Comparison of ENCODE assay signal across 8 cellular contexts in genomic region chr3:159884661-159885402, GRCh38. TPM values are rescaled to one million over a fixed set of nuclear protein-coding genes. Genes with fewer than 3 reads are reported as not detected.
DNase-seq lines count a peak whose midpoint lies in the region; ATAC-seq and TF ChIP-seq lines count a peak whose summit lies in the region.

No MANE protein-coding gene starts in this region.

- ATAC-seq in CD4-positive, CD25-positive, alpha-beta regulatory T cell (ENCODE audit: low read depth in 2 of 2): no peak
- peak; percentile 55 for ATAC-seq in GM18907 (IDR thresholded peaks at IDR 0.05; ENCODE audit: unreplicated experiment)
- no peak for ATAC-seq in CD8-positive, alpha-beta T cell

- no peaks in the 10 kb centered on the region for H3K36me3 ChIP-seq in CD4-positive, CD25-positive, alpha-beta regulatory T cell (ENCODE audit: control insufficient read depth, insufficient read depth, low read length)
- no peaks in the 10 kb centered on the region for H3K36me3 ChIP-seq in suprapubic skin
- H3K36me3 ChIP-seq in CD8-positive, alpha-beta T cell (ENCODE audit: insufficient read depth, low read length): no peaks in the 10 kb centered on the region

- no peaks in the 10 kb centered on the region for H3K9me3 ChIP-seq in CD4-positive, CD25-positive, alpha-beta regulatory T cell (ENCODE audit: control insufficient read depth in 2 of 2, low read length in 2 of 2)
- H3K9me3 ChIP-seq in suprapubic skin: no peaks in the 10 kb centered on the region
- H3K9me3 ChIP-seq in CD8-positive, alpha-beta T cell (ENCODE audit: low read length): no peaks in the 10 kb centered on the region

- no peak overlapping the region for H3K27ac Mint-ChIP-seq in CD4-positive, CD25-positive, alpha-beta regulatory T cell
- H3K27ac Mint-ChIP-seq in activated CD4-positive, alpha-beta memory T cell treated with anti-CD3 and anti-CD28 coated beads for 36 hours: no peak overlapping the region
- H3K27ac Mint-ChIP-seq in CD8-positive, alpha-beta T cell: no peak overlapping the region

- CTCF ChIA-PET in activated CD4-positive, alpha-beta memory T cell treated with anti-CD3 and anti-CD28 coated beads for 36 hours (lab: Charles Lee): interaction anchor here (0.7 to 5.6 kb wide), 30 partner anchors 12 to 1057 kb away, joined by 3 to 139 read pairs (median 4); partner anchors contain the start of genes C3orf80 and IL12A
- CTCF ChIA-PET in CD8-positive, alpha-beta T cell (lab: Charles Lee): interaction anchor here (1.2 to 1.9 kb wide), 6 partner anchors 10 to 529 kb away, joined by 3 to 8 read pairs (median 4); no protein-coding TSS in a partner anchor

- H3K4me1 ChIP-seq in CD4-positive, CD25-positive, alpha-beta regulatory T cell (ENCODE audit: control insufficient read depth, insufficient read depth, low read length, poor library complexity, severe bottlenecking): no peaks in the 10 kb centered on the region
- peaks cover 14% of the 10 kb centered on the region for H3K4me1 ChIP-seq in suprapubic skin
- no peaks in the 10 kb centered on the region for H3K4me1 ChIP-seq in CD8-positive, alpha-beta T cell (ENCODE audit: insufficient read depth, low read length)

- H3K9me3 Mint-ChIP-seq in CD4-positive, CD25-positive, alpha-beta regulatory T cell: peaks cover 0 to 3% (median 0%) of the 10 kb centered on the region in 7 donors
- no peaks in the 10 kb centered on the region for H3K9me3 Mint-ChIP-seq in activated CD4-positive, alpha-beta memory T cell treated with anti-CD3 and anti-CD28 coated beads for 36 hours
- no peaks in the 10 kb centered on the region for H3K9me3 Mint-ChIP-seq in CD8-positive, alpha-beta T cell

- H3K27ac ChIP-seq in CD4-positive, CD25-positive, alpha-beta regulatory T cell (ENCODE audit: insufficient read depth, low read length, poor library complexity, severe bottlenecking): no peak overlapping the region
- no peak overlapping the region for H3K27ac ChIP-seq in suprapubic skin
- no peak overlapping the region for H3K27ac ChIP-seq in CD8-positive, alpha-beta T cell (ENCODE audit: low read depth, low read length)

- peaks cover 4% of the 10 kb centered on the region for H3K27me3 ChIP-seq in CD4-positive, CD25-positive, alpha-beta regulatory T cell (ENCODE audit: control insufficient read depth, insufficient read depth, low read length)
- no peaks in the 10 kb centered on the region for H3K27me3 ChIP-seq in suprapubic skin
- H3K27me3 ChIP-seq in CD8-positive, alpha-beta T cell (ENCODE audit: insufficient read depth, low read length): no peaks in the 10 kb centered on the region

- no peak overlapping the region for H3K4me3 ChIP-seq in CD4-positive, CD25-positive, alpha-beta regulatory T cell (ENCODE audit: low read depth, low read length)
- H3K4me3 ChIP-seq in WI38 (ENCODE audit: low read depth, low read length) (no peak overlapping the region), suprapubic skin (no peak overlapping the region)
- H3K4me3 ChIP-seq in CD8-positive, alpha-beta T cell (ENCODE audit: low read depth, low read length): no peak overlapping the region

- WGBS in suprapubic skin: 65% methylated on average over 3 of the region's 3 CpGs

- DNase-seq in CD4-positive, CD25-positive, alpha-beta regulatory T cell: peak in 2 of 3 donors; percentile 8 to 48
- DNase-seq in LoVo (ENCODE audit: low spot score) (peak; percentile 36), iPS-NIHi11 (ENCODE audit: low spot score) (peak; percentile 39), suprapubic skin (ENCODE audit: low spot score in 2 of 2) (no peak)
- no peak for DNase-seq in activated CD4-positive, alpha-beta memory T cell treated with anti-CD3 and anti-CD28 coated beads for 36 hours
- no peak for DNase-seq in CD8-positive, alpha-beta T cell

- H3K36me3 Mint-ChIP-seq in CD4-positive, CD25-positive, alpha-beta regulatory T cell: no peaks in the 10 kb centered on the region
- H3K36me3 Mint-ChIP-seq in activated CD4-positive, alpha-beta memory T cell treated with anti-CD3 and anti-CD28 coated beads for 36 hours: no peaks in the 10 kb centered on the region
- no peaks in the 10 kb centered on the region for H3K36me3 Mint-ChIP-seq in CD8-positive, alpha-beta T cell

- POLR2A ChIA-PET in activated CD4-positive, alpha-beta memory T cell treated with anti-CD3 and anti-CD28 coated beads for 36 hours (lab: Charles Lee): no interaction called here
- POLR2A ChIA-PET in CD8-positive, alpha-beta T cell (lab: Charles Lee): interaction anchor here (0.5 kb wide), 1 partner anchor 614 kb away, joined by 3 read pairs; no protein-coding TSS in a partner anchor

- H3K27me3 Mint-ChIP-seq in CD4-positive, CD25-positive, alpha-beta regulatory T cell: peaks cover 9% of the 10 kb centered on the region
- peaks cover 13% of the 10 kb centered on the region for H3K27me3 Mint-ChIP-seq in activated CD4-positive, alpha-beta memory T cell treated with anti-CD3 and anti-CD28 coated beads for 36 hours
- peaks cover 3% of the 10 kb centered on the region for H3K27me3 Mint-ChIP-seq in CD8-positive, alpha-beta T cell (ENCODE audit: low read depth)

- H3K4me3 Mint-ChIP-seq in CD4-positive, CD25-positive, alpha-beta regulatory T cell: no peak overlapping the region
- no peak overlapping the region for H3K4me3 Mint-ChIP-seq in activated CD4-positive, alpha-beta memory T cell treated with anti-CD3 and anti-CD28 coated beads for 36 hours
- no peak overlapping the region for H3K4me3 Mint-ChIP-seq in CD8-positive, alpha-beta T cell

- no peak for TF ChIP-seq POLR2A in suprapubic skin (IDR thresholded peaks at IDR 0.05)

- no peak for TF ChIP-seq EP300 in suprapubic skin (IDR thresholded peaks at IDR 0.05)

- H3K4me1 Mint-ChIP-seq in CD4-positive, CD25-positive, alpha-beta regulatory T cell: peaks cover 0 to 1% (median 0%) of the 10 kb centered on the region in 4 donors
- H3K4me1 Mint-ChIP-seq in activated CD4-positive, alpha-beta memory T cell treated with anti-CD3 and anti-CD28 coated beads for 36 hours (ENCODE audit: low read depth): no peaks in the 10 kb centered on the region
- H3K4me1 Mint-ChIP-seq in CD8-positive, alpha-beta T cell (ENCODE audit: low read depth): no peaks in the 10 kb centered on the region

- intact Hi-C loops in activated CD4-positive, alpha-beta memory T cell treated with anti-CD3 and anti-CD28 coated beads for 36 hours (cut with micrococcal nuclease): loop anchor here (1.0 to 10.0 kb wide), 2 partner anchors 121 to 460 kb away; no protein-coding TSS in a partner anchor
- intact Hi-C loops in CD8-positive, alpha-beta T cell (cut with DNase I, micrococcal nuclease): loop anchor here (1.0 to 10.0 kb wide), 6 partner anchors 120 to 1060 kb away; no protein-coding TSS in a partner anchor

- TF ChIP-seq CTCF in WI38 (IDR thresholded peaks at IDR 0.05; ENCODE audit: low read depth, low read length) (0 out of 2 replicates have a peak, but pooled peaks have one; percentile 2), suprapubic skin (IDR thresholded peaks at IDR 0.05) (peak; percentile 17 to 30)
- TF ChIP-seq CTCF in CD8-positive, alpha-beta T cell (IDR thresholded peaks at IDR 0.05): no peak

RNA-seq across cellular contexts. Expression of gene SCHIP1, which starts 45.2 kb away (rescaled TPM):
- total RNA-seq in CD4-positive, CD25-positive, alpha-beta regulatory T cell: not detected
- not detected for polyA plus RNA-seq in CD4-positive, CD25-positive, alpha-beta regulatory T cell
- 1 to 10 TPM in 1 of 4 donors, under 1 TPM in 2, not detected in 1; 0.39 to 6.0 (median 0.57) TPM for total RNA-seq in suprapubic skin
- total RNA-seq in activated CD4-positive, alpha-beta memory T cell treated with anti-CD3 and anti-CD28 coated beads for 36 hours: under 1 TPM in 1 of 2 experiments, not detected in 1; 0.43 TPM
- not detected for total RNA-seq in CD8-positive, alpha-beta T cell

Comparison
In these comparisons a context has a peak if more than half of its experiments do, and no peak if none do; other contexts are left out.
1. DNase-seq: peak in CD4-positive, CD25-positive, alpha-beta regulatory T cell (2 of 3), LoVo (single experiment) and iPS-NIHi11 (single experiment); none in suprapubic skin (0 of 2), activated CD4-positive, alpha-beta memory T cell treated with anti-CD3 and anti-CD28 coated beads for 36 hours (single experiment) and CD8-positive, alpha-beta T cell (0 of 7).